22 cellular contexts compared by ENCODE assay signal in genomic region chr6:9455794-9456193, GRCh38.
DNase-seq lines count a peak whose midpoint lies in the region; ATAC-seq and TF ChIP-seq lines count a peak whose summit lies in the region.
"Had no signal": no experiment of that assay in that cellular context is flagged by ENCODE, and none has a peak within 500 bp of the region (broad histone marks: within the 10 kb centered on the region; RNA-seq: fewer than 3 reads in every experiment).

No MANE protein-coding gene starts in this region.

- peak overlapping the region; percentile 17 for H3K4me3 Mint-ChIP-seq in endodermal cell
- H3K4me3 Mint-ChIP-seq in naive thymus-derived CD8-positive, alpha-beta T cell = no peak overlapping the region
- no peak overlapping the region for H3K4me3 Mint-ChIP-seq in activated CD4-positive, alpha-beta T cell treated with anti-CD3 and anti-CD28 coated beads for 36 hours
- H3K4me3 Mint-ChIP-seq: activated CD8-positive, alpha-beta T cell treated with anti-CD3 and anti-CD28 coated beads for 36 hours; dendritic cell treated with granulocyte-macrophage colony-stimulating factor and Interleukin-4, amounts not matched to agents 40 ng/mL and 50 ng/mL, for 4 days had no signal

- H3K36me3 ChIP-seq in IMR-90 (ENCODE audit: control insufficient read depth, insufficient read depth, low read length) (no peaks in the 10 kb centered on the region), endodermal cell (ENCODE audit: control insufficient read depth, insufficient read depth, low read length) (no peaks in the 10 kb centered on the region), neuronal stem cell (replicated peaks in 1 of 2; ENCODE audit: control insufficient read depth in 2 of 2, insufficient read depth in 2 of 2, low read length in 2 of 2) (peaks cover 0 to 2% of the 10 kb centered on the region in 2 donors)
- H3K36me3 ChIP-seq: cardiac muscle cell, heart left ventricle, thoracic aorta had no signal

- H3K9me3 ChIP-seq in IMR-90 (ENCODE audit: control insufficient read depth, insufficient read depth, low read length) = no peaks in the 10 kb centered on the region
- peaks cover 8% of the 10 kb centered on the region for H3K9me3 ChIP-seq in endodermal cell (ENCODE audit: control insufficient read depth, low read length)
- peaks cover 4% of the 10 kb centered on the region in 2 donors for H3K9me3 ChIP-seq in neuronal stem cell (replicated peaks in 1 of 2; ENCODE audit: control insufficient read depth in 2 of 2, insufficient read depth in 1 of 2, low read depth in 1 of 2, low read length in 2 of 2)
- H3K9me3 ChIP-seq: thoracic aorta had no signal

- no TSS peak for BruUV-seq in IMR-90 (replicated peaks; lab: Mats Ljungman, UMichigan)

- no peak overlapping the region for H3K18ac ChIP-seq in IMR-90 (ENCODE audit: low read depth, low read length)
- H3K18ac ChIP-seq in neuronal stem cell (ENCODE audit: low read length) = no peak overlapping the region

- no peaks in the 10 kb centered on the region for H3K9me3 Mint-ChIP-seq in endodermal cell
- peaks cover 0 to 2% (median 0%) of the 10 kb centered on the region in 9 donors for H3K9me3 Mint-ChIP-seq in naive thymus-derived CD8-positive, alpha-beta T cell
- no peaks in the 10 kb centered on the region for H3K9me3 Mint-ChIP-seq in activated CD4-positive, alpha-beta T cell treated with anti-CD3 and anti-CD28 coated beads for 36 hours (ENCODE audit: low read depth)
- H3K9me3 Mint-ChIP-seq: activated CD8-positive, alpha-beta T cell treated with anti-CD3 and anti-CD28 coated beads for 36 hours; dendritic cell treated with granulocyte-macrophage colony-stimulating factor and Interleukin-4, amounts not matched to agents 40 ng/mL and 50 ng/mL, for 4 days had no signal

- H2BK120ac ChIP-seq in IMR-90 (ENCODE audit: low read depth, low read length) (no peak overlapping the region), neuronal stem cell (ENCODE audit: low read depth, low read length) (no peak overlapping the region)

- no peak overlapping the region for H3K23ac ChIP-seq in IMR-90 (ENCODE audit: low read depth, low read length)
- H3K23ac ChIP-seq in neuronal stem cell (ENCODE audit: low read depth, low read length, poor library complexity) = no peak overlapping the region

- H3K4me2 ChIP-seq in IMR-90 (ENCODE audit: low read depth, low read length) = no peak overlapping the region
- no peak overlapping the region for H3K4me2 ChIP-seq in neuronal stem cell (ENCODE audit: insufficient read depth, low read length, poor library complexity, severe bottlenecking)

- H3K4ac ChIP-seq in IMR-90 (ENCODE audit: low read depth, low read length) (no peak overlapping the region), neuronal stem cell (ENCODE audit: low read length) (no peak overlapping the region)

- ATAC-seq in IMR-90 (ENCODE audit: low read depth) = no peak
- no peak for ATAC-seq in naive thymus-derived CD8-positive, alpha-beta T cell
- ATAC-seq in activated CD4-positive, alpha-beta T cell treated with anti-CD3 and anti-CD28 coated beads for 36 hours = no peak
- ATAC-seq: activated CD8-positive, alpha-beta T cell treated with anti-CD3 and anti-CD28 coated beads for 36 hours; heart left ventricle had no signal

- no peak overlapping the region for H4K5ac ChIP-seq in IMR-90 (ENCODE audit: low read depth, low read length)

- no peak overlapping the region for H3K9ac ChIP-seq in IMR-90 (ENCODE audit: low read depth, low read length)
- H3K9ac ChIP-seq in endodermal cell (ENCODE audit: extremely low read depth, low read length, poor library complexity, severe bottlenecking) = no peak overlapping the region
- no peak overlapping the region for H3K9ac ChIP-seq in neuronal stem cell (ENCODE audit: low read depth, low read length, poor library complexity)

- H3K4me1 Mint-ChIP-seq in endodermal cell = peaks cover 34% of the 10 kb centered on the region
- no peaks in the 10 kb centered on the region for H3K4me1 Mint-ChIP-seq in naive thymus-derived CD8-positive, alpha-beta T cell
- no peaks in the 10 kb centered on the region for H3K4me1 Mint-ChIP-seq in activated CD4-positive, alpha-beta T cell treated with anti-CD3 and anti-CD28 coated beads for 36 hours

- H3K4me3 ChIP-seq in IMR-90 (ENCODE audit: insufficient read depth, low read depth, low read length) = no peak overlapping the region
- H3K4me3 ChIP-seq in endodermal cell (ENCODE audit: low read length) = peak overlapping the region; percentile 56
- peak overlapping the region in 1 of 2 donors; percentile 10 for H3K4me3 ChIP-seq in neuronal stem cell (ENCODE audit: low read length in 2 of 2)
- H3K4me3 ChIP-seq: cardiac muscle cell, heart left ventricle, thoracic aorta had no signal

- POLR2A ChIA-PET in IMR-90 (lab: Charles Lee; ENCODE audit: unreplicated experiment) = no interaction called here
- POLR2A ChIA-PET in naive thymus-derived CD8-positive, alpha-beta T cell (lab: Charles Lee) = no interaction called here
- POLR2A ChIA-PET in activated CD4-positive, alpha-beta T cell treated with anti-CD3 and anti-CD28 coated beads for 36 hours (lab: Charles Lee) = no interaction called here

- H4K20me1 ChIP-seq in IMR-90 (ENCODE audit: insufficient read depth, low read length) = no peaks in the 10 kb centered on the region

- H2BK12ac ChIP-seq in neuronal stem cell (ENCODE audit: low read length) = no peak overlapping the region

- TF ChIP-seq CTCF in IMR-90 (conservative IDR thresholded peaks at IDR 0.05; ENCODE audit: low read depth, low read length) = no peak
- no peak for TF ChIP-seq CTCF in endodermal cell (conservative IDR thresholded peaks at IDR 0.05)

- no CpG with 5 or more reads among the region's 5 CpGs for WGBS in IMR-90 (ENCODE audit: extremely low coverage in 2 of 2, insufficient read length in 1 of 2), 2 experiments
- 47 to 49% methylated on average over 4 to 5 of the region's 5 CpGs for WGBS in endodermal cell (ENCODE audit: insufficient coverage in 1 of 2, insufficient read length in 1 of 2), 2 experiments
- no CpG with 5 or more reads among the region's 5 CpGs for WGBS in neuronal stem cell (ENCODE audit: extremely low coverage in 2 of 2, insufficient read length in 2 of 2, insufficient replicate concordance in 1 of 2), 2 donors

- dilution Hi-C loops in IMR-90 (cut with HindIII; ENCODE audit: low sequenced_read_pairs, unreplicated experiment) = no loop called here

- CTCF ChIA-PET in IMR-90 (lab: Yijun Ruan, JAX) = no interaction called here
- CTCF ChIA-PET in activated CD4-positive, alpha-beta T cell treated with anti-CD3 and anti-CD28 coated beads for 36 hours (lab: Charles Lee) = no interaction called here

- no peak overlapping the region for H3K56ac ChIP-seq in IMR-90 (ENCODE audit: extremely low read depth, insufficient read depth, low read length)

- H3K9me1 ChIP-seq in IMR-90 (ENCODE audit: insufficient read depth, low read length) = no peaks in the 10 kb centered on the region

- no peak for TF ChIP-seq RAD21 in IMR-90 (IDR thresholded peaks at IDR 0.05; ENCODE audit: low read length)

- H2BK15ac ChIP-seq in IMR-90 (ENCODE audit: low read depth, low read length) (no peak overlapping the region), neuronal stem cell (ENCODE audit: low read length) (no peak overlapping the region)

- TF ChIP-seq POLR2A in IMR-90 (IDR thresholded peaks at IDR 0.05; ENCODE audit: low read depth, low read length) = no peak

- no peak overlapping the region for H2AK9ac ChIP-seq in IMR-90 (replicated peaks; ENCODE audit: low read depth, low read length, poor library complexity)

- H4K8ac ChIP-seq in IMR-90 (ENCODE audit: low read depth in 2 of 2, low read length in 2 of 2) (no peak overlapping the region), neuronal stem cell (ENCODE audit: low read depth, low read length) (no peak overlapping the region)

- in situ Hi-C loops in IMR-90 (cut with MboI; ENCODE audit: low sequenced_read_pairs) = no loop called here

- no peak overlapping the region for H4K91ac ChIP-seq in IMR-90 (ENCODE audit: insufficient read depth, low read depth, low read length)
- no peak overlapping the region for H4K91ac ChIP-seq in neuronal stem cell (ENCODE audit: low read depth, low read length, poor library complexity)

- H3K14ac ChIP-seq in IMR-90 (replicated peaks; ENCODE audit: low read depth, low read length) = no peak overlapping the region
- no peak overlapping the region for H3K14ac ChIP-seq in neuronal stem cell (ENCODE audit: low read length)

- H3K36me3 Mint-ChIP-seq in endodermal cell (ENCODE audit: low read depth) = no peaks in the 10 kb centered on the region
- H3K36me3 Mint-ChIP-seq in naive thymus-derived CD8-positive, alpha-beta T cell = no peaks in the 10 kb centered on the region
- H3K36me3 Mint-ChIP-seq in activated CD4-positive, alpha-beta T cell treated with anti-CD3 and anti-CD28 coated beads for 36 hours (ENCODE audit: low read depth) = no peaks in the 10 kb centered on the region

- peak overlapping the region; percentile 9; the same call in 1 of the 2 replicates for H2BK20ac ChIP-seq in IMR-90 (ENCODE audit: low read depth, low read length)

- DNase-seq in IMR-90 (no peak), NCI-H82 (lab: John Stamatoyannopoulos, UW) (peak; percentile 93), endodermal cell (peak; percentile 47), neuronal stem cell (ENCODE audit: low spot score) (no peak), AML-193 (lab: John Stamatoyannopoulos, UW) (no peak)
- DNase-seq in naive thymus-derived CD8-positive, alpha-beta T cell = no peak
- no peak for DNase-seq in activated CD4-positive, alpha-beta T cell treated with anti-CD3 and anti-CD28 coated beads for 36 hours
- DNase-seq: activated CD4-positive, CD25-positive, alpha-beta regulatory T cell; activated CD8-positive, alpha-beta T cell treated with anti-CD3 and anti-CD28 coated beads for 36 hours; activated naive CD4-positive, alpha-beta T cell; activated T-cell treated with anti-CD3 and anti-CD28 coated beads for 4 hours; GF-D8; heart left ventricle; Kasumi-1; NCI-H510A; nucleus accumbens; RPMI8226; small intestine; stimulated activated naive CD4-positive, alpha-beta T cell treated with Interleukin-2 at 50 U/mL for 16 hours had no signal

- intact Hi-C loops in IMR-90 (cut with micrococcal nuclease) = no loop called here
- intact Hi-C loops in activated CD4-positive, alpha-beta T cell treated with anti-CD3 and anti-CD28 coated beads for 36 hours (cut with DNase I, micrococcal nuclease) = no loop called here

- H3K79me1 ChIP-seq in IMR-90 (ENCODE audit: low read depth in 1 of 2, low read length in 2 of 2) (no peaks in the 10 kb centered on the region), neuronal stem cell (ENCODE audit: low read depth, low read length) (no peaks in the 10 kb centered on the region)

- H3K27me3 Mint-ChIP-seq in endodermal cell (ENCODE audit: insufficient read depth) = no peaks in the 10 kb centered on the region
- no peaks in the 10 kb centered on the region for H3K27me3 Mint-ChIP-seq in naive thymus-derived CD8-positive, alpha-beta T cell
- H3K27me3 Mint-ChIP-seq in activated CD4-positive, alpha-beta T cell treated with anti-CD3 and anti-CD28 coated beads for 36 hours = no peaks in the 10 kb centered on the region
- H3K27me3 Mint-ChIP-seq: activated CD8-positive, alpha-beta T cell treated with anti-CD3 and anti-CD28 coated beads for 36 hours; dendritic cell treated with granulocyte-macrophage colony-stimulating factor and Interleukin-4, amounts not matched to agents 40 ng/mL and 50 ng/mL, for 4 days had no signal

- H3K27me3 ChIP-seq in IMR-90 (ENCODE audit: control insufficient read depth, insufficient read depth, low read length) = no peaks in the 10 kb centered on the region
- H3K27me3 ChIP-seq in endodermal cell (ENCODE audit: control insufficient read depth, insufficient read depth, low read length, poor library complexity, severe bottlenecking) = no peaks in the 10 kb centered on the region
- H3K27me3 ChIP-seq in neuronal stem cell (ENCODE audit: control insufficient read depth in 3 of 3, insufficient read depth in 3 of 3, low read depth in 1 of 3, low read length in 3 of 3) = no peaks in the 10 kb centered on the region
- H3K27me3 ChIP-seq: cardiac muscle cell, heart left ventricle had no signal

- H3K4me1 ChIP-seq in IMR-90 (ENCODE audit: control insufficient read depth, insufficient read depth, low read length) (0 out of 2 replicates have a peak, but pooled peaks cover 2% of the 10 kb centered on the region), endodermal cell (ENCODE audit: control insufficient read depth, insufficient read depth, low read length) (no peaks in the 10 kb centered on the region), neuronal stem cell (ENCODE audit: control insufficient read depth in 2 of 2, insufficient read depth in 1 of 2, low read depth in 1 of 2, low read length in 2 of 2) (peaks cover 9 to 22% of the 10 kb centered on the region in 2 donors)
- H3K4me1 ChIP-seq: heart left ventricle had no signal

- H3K27ac Mint-ChIP-seq in endodermal cell = peak overlapping the region; percentile 83
- H3K27ac Mint-ChIP-seq in naive thymus-derived CD8-positive, alpha-beta T cell = no peak overlapping the region
- no peak overlapping the region for H3K27ac Mint-ChIP-seq in activated CD4-positive, alpha-beta T cell treated with anti-CD3 and anti-CD28 coated beads for 36 hours
- H3K27ac Mint-ChIP-seq: activated CD8-positive, alpha-beta T cell treated with anti-CD3 and anti-CD28 coated beads for 36 hours; dendritic cell treated with granulocyte-macrophage colony-stimulating factor and Interleukin-4, amounts not matched to agents 40 ng/mL and 50 ng/mL, for 4 days had no signal

- H2AFZ ChIP-seq in IMR-90 (replicated peaks; ENCODE audit: low read length, poor library complexity) (no peak overlapping the region), neuronal stem cell (ENCODE audit: low read length) (peak overlapping the region; percentile 68)

- H3K27ac ChIP-seq in IMR-90 (ENCODE audit: insufficient read depth, low read length) (no peak overlapping the region), endodermal cell (ENCODE audit: low read depth, low read length) (peak overlapping the region; percentile 96), neuronal stem cell (replicated peaks; ENCODE audit: low read length) (peak overlapping the region; percentile 77)
- H3K27ac ChIP-seq: cardiac muscle cell, heart left ventricle, thoracic aorta had no signal

- H2AK5ac ChIP-seq in IMR-90 (ENCODE audit: low read depth, low read length) (no peak overlapping the region), neuronal stem cell (ENCODE audit: low read depth, low read length) (no peak overlapping the region)

- no peak overlapping the region for H2BK5ac ChIP-seq in IMR-90 (ENCODE audit: low read depth, low read length, poor library complexity, severe bottlenecking)
- no peak overlapping the region for H2BK5ac ChIP-seq in neuronal stem cell (ENCODE audit: low read length)

Comparison
In these comparisons a context has a peak if more than half of its experiments do, and no peak if none do; other contexts are left out.
1. DNase-seq: peak in NCI-H82 (single experiment) and endodermal cell (single experiment); none in IMR-90 (single experiment), neuronal stem cell (single experiment), naive thymus-derived CD8-positive, alpha-beta T cell (0 of 10), activated CD4-positive, alpha-beta T cell treated with anti-CD3 and anti-CD28 coated beads for 36 hours (single experiment) and AML-193 (0 of 2).